In genomic region chr9:38423273-38423938, GRCh38 we compare ENCODE assay signal across 10 cellular contexts. TPM values are rescaled to one million over a fixed set of nuclear protein-coding genes. Genes with fewer than 3 reads are reported as not detected.
A peak's percentile ranks its signal among the peaks of the same experiment; 100 is the strongest.
DNase-seq lines count a peak whose midpoint lies in the region; ATAC-seq, FAIRE-seq and TF ChIP-seq lines count a peak whose summit lies in the region.
"Had no signal": no experiment of that assay in that cellular context is flagged by ENCODE, and none has a peak within 500 bp of the region (broad histone marks: within the 10 kb centered on the region; RNA-seq: fewer than 3 reads in every experiment).

No MANE protein-coding gene starts in this region.

- peaks cover 47% of the 10 kb centered on the region for H3K27me3 ChIP-seq in iPS-18a (ENCODE audit: control insufficient read depth, insufficient read depth, low read length)

- no peak overlapping the region for H3K9ac ChIP-seq in SK-N-MC (ENCODE audit: insufficient read length)
- H3K9ac ChIP-seq in iPS-18a (ENCODE audit: low read length): no peak overlapping the region
- H3K9ac ChIP-seq in kidney (ENCODE audit: low read length in 2 of 2): no peak overlapping the region

- no peaks in the 10 kb centered on the region for H3K36me3 ChIP-seq in SK-N-MC (ENCODE audit: insufficient read depth, low read length)
- H3K36me3 ChIP-seq in iPS-18a (ENCODE audit: control insufficient read depth, low read depth, low read length): no peaks in the 10 kb centered on the region
- H3K36me3 ChIP-seq in kidney (ENCODE audit: control insufficient read depth in 1 of 2, insufficient read depth in 2 of 2, low read length in 2 of 2): no peaks in the 10 kb centered on the region
- H3K36me3 ChIP-seq: Peyer's patch had no signal

- H3K4me3 ChIP-seq in SK-N-MC (peak overlapping the region; percentile 57; the same call in 1 of the 2 replicates), iPS-18a (ENCODE audit: low read length) (peak overlapping the region; percentile 63), skin epidermis (peak overlapping the region in 4 of 7 experiments; percentile 5 to 41 (median 30)), kidney (ENCODE audit: low read length in 2 of 2) (peak overlapping the region in 1 of 2 donors; percentile 25)

- intact Hi-C loops in kidney (cut with DNase I): no loop called here

- H3K9me3 ChIP-seq in SK-N-MC (ENCODE audit: low read depth, low read length): no peaks in the 10 kb centered on the region
- H3K9me3 ChIP-seq in iPS-18a (ENCODE audit: control insufficient read depth, low read depth, low read length): no peaks in the 10 kb centered on the region
- no peaks in the 10 kb centered on the region for H3K9me3 ChIP-seq in kidney (ENCODE audit: control insufficient read depth in 1 of 2, low read length in 2 of 2)
- H3K9me3 ChIP-seq: Peyer's patch had no signal

- H3K4me1 ChIP-seq in iPS-18a (ENCODE audit: control insufficient read depth, low read depth, low read length) (peaks cover 33% of the 10 kb centered on the region), kidney (ENCODE audit: control insufficient read depth in 1 of 2, insufficient read depth in 1 of 2, low read depth in 1 of 2, low read length in 2 of 2) (peaks cover 0 to 3% of the 10 kb centered on the region in 2 donors)

- peak; percentile 73 for DNase-seq in NCI-H2171 treated with DMSO at 0.1 percent for 48 hours (lab: John Stamatoyannopoulos, UW)
- no peak for DNase-seq in NCI-H2171 (lab: John Stamatoyannopoulos, UW)
- no peak for DNase-seq in SK-N-MC (ENCODE audit: low read depth, low spot score)
- DNase-seq in kidney: no peak
- DNase-seq in stimulated activated CD4-positive, alpha-beta T cell treated with anti-CD3 and anti-CD28 coated beads, Interleukin-4, amount 100 ng/mL, for 24 hours: no peak
- DNase-seq: activated CD4-positive, alpha-beta T cell treated with anti-CD3 and anti-CD28 coated beads for 4 hours had no signal

- TF ChIP-seq CTCF in kidney (IDR thresholded peaks at IDR 0.05; ENCODE audit: borderline replicate concordance, extremely low read depth, insufficient read depth): no peak

- ATAC-seq in HG02642 (IDR thresholded peaks at IDR 0.05; ENCODE audit: poor library complexity, unreplicated experiment): no peak

- H3K27ac ChIP-seq in SK-N-MC (no peak overlapping the region), iPS-18a (ENCODE audit: low read length) (no peak overlapping the region), skin epidermis (no peak overlapping the region), kidney (ENCODE audit: low read depth in 2 of 2, low read length in 2 of 2) (no peak overlapping the region)
- H3K27ac ChIP-seq: Peyer's patch had no signal

- no peak for FAIRE-seq in kidney (lab: Jason Lieb, UNC)

RNA-seq across cellular contexts. Expression of gene IGFBPL1, which starts 0.8 kb away (rescaled TPM):
- total RNA-seq in kidney: 0.22 TPM
- not detected for polyA plus RNA-seq in kidney (ENCODE audit: insufficient read depth, low read depth, low replicate concordance)

RNA-seq across cellular contexts. Expression of gene ALDH1B1, which starts 30.9 kb away (rescaled TPM):
- 37.7 TPM for total RNA-seq in kidney
- polyA plus RNA-seq in kidney (ENCODE audit: insufficient read depth, low read depth, low replicate concordance): 74.7 TPM
